ENCODE assay signal across 34 cellular contexts in genomic region chr15:80755884-80756283, GRCh38. TPM values are rescaled to one million over a fixed set of nuclear protein-coding genes. Genes with fewer than 3 reads are reported as not detected.
"Had no signal": no experiment of that assay in that cellular context is flagged by ENCODE, and none has a peak within 500 bp of the region (broad histone marks: within the 10 kb centered on the region; RNA-seq: fewer than 3 reads in every experiment).

No MANE protein-coding gene starts in this region.

- H3K27me3 Mint-ChIP-seq: activated CD4-positive, alpha-beta memory T cell treated with anti-CD3 and anti-CD28 coated beads for 36 hours; activated naive CD4-positive, alpha-beta T cell treated with anti-CD3 and anti-CD28 coated beads, Interleukin-2, amount 50 U/mL, for 24 hours; activated naive CD8-positive, alpha-beta T cell treated with anti-CD3 and anti-CD28 coated beads, Interleukin-2, amount 50 U/mL, for 24 hours; activated T-cell treated with anti-CD3 and anti-CD28 coated beads, Interleukin-2, amount 50 U/mL, for 24 hours; activated T-helper 17 cell treated with anti-CD3 and anti-CD28 coated beads, Interleukin-2, amount 50 U/mL, for 72 hours; naive B cell; stimulated activated naive B cell treated with anti-CD40 and anti-IgM and Interleukin-4, amounts not matched to agents 10 μg/mL and 1 μg/mL and 100 μg/mL, for 72 hours; T-helper 17 cell had no signal

- H3K36me3 ChIP-seq: right atrium auricular region, thyroid gland, vagina had no signal

- ATAC-seq: activated naive CD8-positive, alpha-beta T cell treated with anti-CD3 and anti-CD28 coated beads, Interleukin-2, amount 50 U/mL, for 24 hours; activated T-helper 17 cell treated with anti-CD3 and anti-CD28 coated beads, Interleukin-2, amount 50 U/mL, for 72 hours; gastroesophageal sphincter; stimulated activated naive B cell treated with anti-CD40 and anti-IgM and Interleukin-4, amounts not matched to agents 10 μg/mL and 1 μg/mL and 100 μg/mL, for 72 hours; T-helper 17 cell had no signal

- H3K4me3 ChIP-seq: gastroesophageal sphincter, left ventricle myocardium inferior, lung, right atrium auricular region, smooth muscle cell, stomach, thyroid gland, upper lobe of left lung, vagina had no signal

- H3K4me1 ChIP-seq: left ventricle myocardium inferior, right atrium auricular region, vagina had no signal

- H3K4me3 Mint-ChIP-seq: activated CD4-positive, alpha-beta memory T cell treated with anti-CD3 and anti-CD28 coated beads for 36 hours; activated CD4-positive, alpha-beta T cell treated with anti-CD3 and anti-CD28 coated beads, Interleukin-2, amount 10 ng/mL, durations not matched to agents 24 days and 14 days; activated naive CD4-positive, alpha-beta T cell treated with anti-CD3 and anti-CD28 coated beads, Interleukin-2, amount 50 U/mL, for 24 hours; activated naive CD8-positive, alpha-beta T cell treated with anti-CD3 and anti-CD28 coated beads, Interleukin-2, amount 50 U/mL, for 24 hours; activated T-cell treated with anti-CD3 and anti-CD28 coated beads, Interleukin-2, amount 50 U/mL, for 24 hours; activated T-helper 17 cell treated with anti-CD3 and anti-CD28 coated beads, Interleukin-2, amount 50 U/mL, for 72 hours; naive B cell; stimulated activated naive B cell treated with anti-CD40 and anti-IgM and Interleukin-4, amounts not matched to agents 10 μg/mL and 1 μg/mL and 100 μg/mL, for 72 hours; T-helper 17 cell had no signal

- H3K4me1 Mint-ChIP-seq: activated naive CD4-positive, alpha-beta T cell treated with anti-CD3 and anti-CD28 coated beads, Interleukin-2, amount 50 U/mL, for 24 hours; activated T-helper 17 cell treated with anti-CD3 and anti-CD28 coated beads, Interleukin-2, amount 50 U/mL, for 72 hours; naive B cell; stimulated activated naive B cell treated with anti-CD40 and anti-IgM and Interleukin-4, amounts not matched to agents 10 μg/mL and 1 μg/mL and 100 μg/mL, for 72 hours; T-helper 17 cell had no signal

- H3K4me2 ChIP-seq: smooth muscle cell had no signal

- H3K27me3 ChIP-seq: gastroesophageal sphincter, right atrium auricular region, stomach, thyroid gland, upper lobe of left lung, vagina had no signal

- DNase-seq: activated CD4-positive, alpha-beta memory T cell treated with anti-CD3 and anti-CD28 coated beads for 36 hours; activated CD4-positive, alpha-beta T cell treated with anti-CD3 and anti-CD28 coated beads, Interleukin-2, amount 10 ng/mL, durations not matched to agents 24 days and 14 days; activated CD4-positive, CD25-positive, alpha-beta regulatory T cell treated with anti-CD3 and anti-CD28 coated beads, Interleukin-2, amount 50 U/mL, for 72 hours; activated CD8-positive, alpha-beta memory T cell treated with anti-CD3 and anti-CD28 coated beads, Interleukin-2, amount 50 U/mL, for 48 hours; activated naive CD8-positive, alpha-beta T cell treated with anti-CD3 and anti-CD28 coated beads, Interleukin-2, amount 50 U/mL, for 24 hours; activated T-cell treated with anti-CD3 and anti-CD28 coated beads, Interleukin-2, amount 50 U/mL, for 24 hours; amygdala; caudate nucleus; dermis blood vessel endothelial cell; effector CD4-positive, alpha-beta T cell; head of caudate nucleus; hippocampal formation; kidney glomerular epithelial cell; left ventricle myocardium inferior; naive B cell; stimulated activated CD4-positive, alpha-beta T cell treated with anti-CD3 and anti-CD28 coated beads, Interleukin-1b, Interleukin-23, amount 100 ng/mL, for 48 hours; stimulated activated CD4-positive, alpha-beta T cell treated with anti-CD3 and anti-CD28 coated beads, Interleukin-4, amount 100 ng/mL, for 4 hours; stimulated activated CD8-positive, alpha-beta memory T cell treated with anti-CD3 and anti-CD28 coated beads, Interleukin-4, amount 100 ng/mL, for 48 hours; stimulated activated naive B cell treated with anti-CD40 and anti-IgM and Interleukin-4, amounts not matched to agents 10 μg/mL and 1 μg/mL and 100 μg/mL, for 72 hours; stomach; T-helper 17 cell; T1000; thyroid gland; upper lobe of left lung; WERI-Rb-1 had no signal

- H3K36me3 Mint-ChIP-seq: activated naive CD4-positive, alpha-beta T cell treated with anti-CD3 and anti-CD28 coated beads, Interleukin-2, amount 50 U/mL, for 24 hours; naive B cell; stimulated activated naive B cell treated with anti-CD40 and anti-IgM and Interleukin-4, amounts not matched to agents 10 μg/mL and 1 μg/mL and 100 μg/mL, for 72 hours had no signal

- H3K27ac ChIP-seq: epithelial cell of prostate, gastroesophageal sphincter, left ventricle myocardium inferior, right atrium auricular region, stomach, thyroid gland, upper lobe of left lung, vagina, WERI-Rb-1 had no signal

- H3K9me3 ChIP-seq: gastroesophageal sphincter, left ventricle myocardium inferior, right atrium auricular region, stomach, thyroid gland, upper lobe of left lung, vagina had no signal

- H3K9me3 Mint-ChIP-seq: activated CD4-positive, alpha-beta memory T cell treated with anti-CD3 and anti-CD28 coated beads for 36 hours; activated CD4-positive, alpha-beta T cell treated with anti-CD3 and anti-CD28 coated beads, Interleukin-2, amount 10 ng/mL, durations not matched to agents 24 days and 14 days; activated naive CD4-positive, alpha-beta T cell treated with anti-CD3 and anti-CD28 coated beads, Interleukin-2, amount 50 U/mL, for 24 hours; activated naive CD8-positive, alpha-beta T cell treated with anti-CD3 and anti-CD28 coated beads, Interleukin-2, amount 50 U/mL, for 24 hours; activated T-cell treated with anti-CD3 and anti-CD28 coated beads, Interleukin-2, amount 50 U/mL, for 24 hours; activated T-helper 17 cell treated with anti-CD3 and anti-CD28 coated beads, Interleukin-2, amount 50 U/mL, for 72 hours; stimulated activated naive B cell treated with anti-CD40 and anti-IgM and Interleukin-4, amounts not matched to agents 10 μg/mL and 1 μg/mL and 100 μg/mL, for 72 hours had no signal

RNA-seq across cellular contexts. Expression of gene CEMIP, which starts 23.3 kb away (rescaled TPM):
- total RNA-seq: activated CD4-positive, alpha-beta T cell treated with anti-CD3 and anti-CD28 coated beads, Interleukin-2, amount 10 ng/mL, durations not matched to agents 24 days and 14 days; activated CD8-positive, alpha-beta memory T cell treated with anti-CD3 and anti-CD28 coated beads for 36 hours had no signal
